ENCODE assay signal across 17 cellular contexts in the genomic region with DNA sequence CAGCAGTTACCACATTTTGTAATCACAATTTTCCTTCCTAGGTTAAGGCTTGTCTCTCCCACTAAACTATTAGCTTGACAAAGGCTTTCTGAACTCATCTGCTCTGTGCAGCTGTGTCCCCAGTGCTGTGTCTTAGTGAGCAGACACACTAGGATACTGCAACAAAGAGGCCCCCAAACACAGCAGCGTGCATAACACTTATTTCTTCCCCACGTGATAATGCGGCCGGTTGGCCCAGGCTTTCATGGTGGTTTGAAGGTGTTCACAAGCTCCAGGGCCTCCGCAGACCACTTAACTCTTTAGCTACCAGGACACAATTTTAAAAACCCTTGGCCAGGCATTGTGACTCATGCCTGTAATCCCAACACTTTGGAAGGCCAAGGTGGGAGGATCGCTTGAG. TPM values are rescaled to one million over a fixed set of nuclear protein-coding genes. Genes with fewer than 3 reads are reported as not detected.
DNase-seq lines count a peak whose midpoint lies in the region; ATAC-seq and TF ChIP-seq lines count a peak whose summit lies in the region.
"Had no signal": no experiment of that assay in that cellular context is flagged by ENCODE, and none has a peak within 500 bp of the region (broad histone marks: within the 10 kb centered on the region; RNA-seq: fewer than 3 reads in every experiment).

No MANE protein-coding gene starts in this region.

- no peaks in the 10 kb centered on the region for H3K27me3 ChIP-seq in CD8-positive, alpha-beta memory T cell (ENCODE audit: insufficient read depth, low read length, poor library complexity, severe bottlenecking)
- H3K27me3 ChIP-seq: Peyer's patch, testis had no signal

- no peak for TF ChIP-seq CTCF in glutamatergic neuron (IDR thresholded peaks at IDR 0.05; ENCODE audit: partially characterized antibody, unreplicated experiment)

- CTCF ChIA-PET in CD8-positive, alpha-beta memory T cell (lab: Charles Lee): interaction anchor here (1.8 kb wide), 1 partner anchor 26 kb away, joined by 6 read pairs; no protein-coding TSS in a partner anchor

- no peaks in the 10 kb centered on the region for H3K9me3 Mint-ChIP-seq in CD8-positive, alpha-beta memory T cell
- peaks cover 2% of the 10 kb centered on the region for H3K9me3 Mint-ChIP-seq in glutamatergic neuron (ENCODE audit: unreplicated experiment)
- H3K9me3 Mint-ChIP-seq: activated CD4-positive, alpha-beta memory T cell treated with anti-CD3 and anti-CD28 coated beads, Interleukin-2, amount 10 ng/mL, durations not matched to agents 7 days and 5 days; natural killer cell had no signal

- H3K27me3 Mint-ChIP-seq in CD8-positive, alpha-beta memory T cell: peaks cover 2 to 5% of the 10 kb centered on the region in 2 donors
- peaks cover 5% of the 10 kb centered on the region for H3K27me3 Mint-ChIP-seq in glutamatergic neuron (ENCODE audit: unreplicated experiment)

- no peaks in the 10 kb centered on the region for H3K9me3 ChIP-seq in CD8-positive, alpha-beta memory T cell (ENCODE audit: low read length)
- H3K9me3 ChIP-seq: Peyer's patch, testis had no signal

- peaks cover 0 to 4% (median 3%) of the 10 kb centered on the region in 3 donors for H3K36me3 Mint-ChIP-seq in CD8-positive, alpha-beta memory T cell
- H3K36me3 Mint-ChIP-seq in glutamatergic neuron (ENCODE audit: unreplicated experiment): no peaks in the 10 kb centered on the region
- H3K36me3 Mint-ChIP-seq: natural killer cell had no signal

- no peak overlapping the region for H3K27ac ChIP-seq in CD8-positive, alpha-beta memory T cell (ENCODE audit: low read depth, low read length)
- H3K27ac ChIP-seq: Peyer's patch, testis had no signal

- H3K4me1 ChIP-seq in CD8-positive, alpha-beta memory T cell (ENCODE audit: insufficient read depth, low read length): peaks cover 14% of the 10 kb centered on the region

- no peaks in the 10 kb centered on the region for H3K36me3 ChIP-seq in CD8-positive, alpha-beta memory T cell (ENCODE audit: insufficient read depth, low read length)
- H3K36me3 ChIP-seq: Peyer's patch had no signal

- DNase-seq in CD8-positive, alpha-beta memory T cell: no peak
- peak; percentile 47 for DNase-seq in SK-N-DZ (ENCODE audit: low spot score)
- DNase-seq in glutamatergic neuron: no peak
- peak; percentile 84 for DNase-seq in pons (ENCODE audit: low spot score)
- DNase-seq in NCI-H2107 treated with DMSO at 0.1 percent for 48 hours (lab: John Stamatoyannopoulos, UW; ENCODE audit: unreplicated experiment): no peak
- no peak for DNase-seq in NOMO-1 treated with DMSO at 0.1 percent for 48 hours (lab: John Stamatoyannopoulos, UW; ENCODE audit: unreplicated experiment)
- no peak for DNase-seq in NCI-H82 (lab: John Stamatoyannopoulos, UW)
- DNase-seq: activated CD4-positive, alpha-beta memory T cell treated with anti-CD3 and anti-CD28 coated beads, Interleukin-2, amount 10 ng/mL, durations not matched to agents 7 days and 5 days; natural killer cell; NCI-H1930; NCI-H774; Peyer's patch; right cardiac atrium; stimulated activated CD4-positive, alpha-beta T cell treated with anti-CD3 and anti-CD28 coated beads, Interleukin-1b, Interleukin-23, amount 100 ng/mL, for 48 hours; testis had no signal

- peak overlapping the region in 5 of 7 donors; percentile 28 to 76 (median 37) for H3K4me3 Mint-ChIP-seq in CD8-positive, alpha-beta memory T cell
- peak overlapping the region; percentile 32 for H3K4me3 Mint-ChIP-seq in glutamatergic neuron (ENCODE audit: unreplicated experiment)

- no peak for ATAC-seq in GM21619 (IDR thresholded peaks at IDR 0.05; ENCODE audit: unreplicated experiment)
- ATAC-seq: natural killer cell, right cardiac atrium had no signal

- H3K27ac Mint-ChIP-seq in CD8-positive, alpha-beta memory T cell: peak overlapping the region in 3 of 8 donors; percentile 33 to 60 (median 38)
- H3K27ac Mint-ChIP-seq in glutamatergic neuron (ENCODE audit: unreplicated experiment): peak overlapping the region; percentile 94
- H3K27ac Mint-ChIP-seq: activated CD4-positive, alpha-beta memory T cell treated with anti-CD3 and anti-CD28 coated beads, Interleukin-2, amount 10 ng/mL, durations not matched to agents 7 days and 5 days had no signal

- peaks cover 0 to 24% (median 3%) of the 10 kb centered on the region in 3 donors for H3K4me1 Mint-ChIP-seq in CD8-positive, alpha-beta memory T cell
- H3K4me1 Mint-ChIP-seq in glutamatergic neuron (ENCODE audit: low read depth, unreplicated experiment): peaks cover 16% of the 10 kb centered on the region

- POLR2A ChIA-PET in CD8-positive, alpha-beta memory T cell (lab: Charles Lee): no interaction called here

- no peak overlapping the region for H3K4me3 ChIP-seq in CD8-positive, alpha-beta memory T cell (ENCODE audit: low read length)
- H3K4me3 ChIP-seq: lung, Peyer's patch had no signal

RNA-seq across cellular contexts. Expression of a gene that starts 2.2 kb away (rescaled TPM):
- 1 to 10 TPM; 2.6 to 3.2 TPM for total RNA-seq in CD8-positive, alpha-beta memory T cell
- 7.5 TPM for polyA plus RNA-seq in CD8-positive, alpha-beta memory T cell
- polyA plus RNA-seq in SK-N-DZ (2014; cell fraction: cytosol; rRNA removed): 11.6 and 11.8 TPM in 2 replicates
- 5.2 and 6.3 TPM in 2 replicates for polyA plus RNA-seq in SK-N-DZ (2014; cell fraction: nucleus; rRNA removed)
- total RNA-seq in glutamatergic neuron (ENCODE audit: unreplicated experiment): 19.8 TPM

RNA-seq across cellular contexts. Expression of a gene that starts 57.8 kb away (rescaled TPM):
- total RNA-seq in CD8-positive, alpha-beta memory T cell: 100 to 1,000 TPM; 143 to 146 TPM
- polyA plus RNA-seq in CD8-positive, alpha-beta memory T cell: 87.4 TPM
- 56.4 and 61.5 TPM in 2 replicates for polyA plus RNA-seq in SK-N-DZ (2014; cell fraction: cytosol; rRNA removed)
- polyA plus RNA-seq in SK-N-DZ (2014; cell fraction: nucleus; rRNA removed): 60.0 and 87.4 TPM in 2 replicates
- total RNA-seq in glutamatergic neuron (ENCODE audit: unreplicated experiment): 2.4 TPM

Comparison
In these comparisons a context has a peak if more than half of its experiments do, and no peak if none do; other contexts are left out.
1. DNase-seq: peak in SK-N-DZ (single experiment) and pons (single experiment); none in CD8-positive, alpha-beta memory T cell (0 of 5), glutamatergic neuron (single experiment), NCI-H2107 treated with DMSO at 0.1 percent for 48 hours (single experiment), NOMO-1 treated with DMSO at 0.1 percent for 48 hours (single experiment) and NCI-H82 (single experiment).
2. RNA of a gene that starts 57.8 kb away (total RNA-seq): 143 to 146 TPM in CD8-positive, alpha-beta memory T cell; 2.4 TPM in glutamatergic neuron (single experiment); every median in the first group is over 10 times any median in the second.